In the genomic region with DNA sequence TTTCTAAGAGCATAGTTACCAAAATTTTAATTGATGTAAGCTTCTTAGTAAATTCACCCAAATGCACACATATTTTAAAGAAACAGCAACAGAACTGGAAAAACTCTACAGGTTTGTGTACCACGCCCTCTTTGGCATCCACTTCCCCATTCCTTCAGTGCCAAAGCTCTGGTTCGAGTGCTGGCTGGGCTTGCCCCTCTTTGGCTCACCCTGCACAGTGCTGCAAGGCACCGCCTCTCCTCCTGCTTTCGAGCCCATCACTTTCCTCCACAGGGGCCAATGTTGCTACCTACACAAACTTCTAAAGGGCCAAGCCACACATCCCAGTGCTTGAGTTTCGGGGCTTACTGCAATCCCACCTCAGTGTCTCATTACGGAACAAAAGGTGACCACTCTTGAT, we compare ENCODE assay signal across 12 cellular contexts. TPM values are rescaled to one million over a fixed set of nuclear protein-coding genes. Genes with fewer than 3 reads are reported as not detected.
DNase-seq lines count a peak whose midpoint lies in the region; ATAC-seq and TF ChIP-seq lines count a peak whose summit lies in the region.
"Had no signal": no experiment of that assay in that cellular context is flagged by ENCODE, and none has a peak within 500 bp of the region (broad histone marks: within the 10 kb centered on the region; RNA-seq: fewer than 3 reads in every experiment).

No MANE protein-coding gene starts in this region.

- H3K4me3 ChIP-seq in Caco-2 (ENCODE audit: low read depth, low read length) (no peak overlapping the region), body of pancreas (no peak overlapping the region)

- H3K27me3 Mint-ChIP-seq in Caco-2 (ENCODE audit: insufficient read depth, unreplicated experiment) = no peaks in the 10 kb centered on the region
- no peaks in the 10 kb centered on the region for H3K27me3 Mint-ChIP-seq in mesothelial cell of epicardium (ENCODE audit: low read depth)

- ATAC-seq in body of pancreas = no peak
- ATAC-seq in HG03095 (IDR thresholded peaks at IDR 0.05; ENCODE audit: unreplicated experiment) = no peak
- ATAC-seq: stimulated activated naive B cell treated with anti-CD40 and anti-IgM and Interleukin-4, amounts not matched to agents 10 μg/mL and 1 μg/mL and 100 μg/mL, for 72 hours had no signal

- H3K36me3 ChIP-seq in Caco-2 (ENCODE audit: control insufficient read depth, insufficient read depth, low read length) (no peaks in the 10 kb centered on the region), body of pancreas (replicated peaks in 1 of 2; ENCODE audit: insufficient read depth in 1 of 2, low read depth in 2 of 2) (no peaks in the 10 kb centered on the region)

- POLR2A ChIA-PET in Caco-2 (lab: Charles Lee) = no interaction called here

- peak in 1 of 2 experiments; percentile 11 for DNase-seq in Caco-2
- peak; percentile 18 for DNase-seq in MV-4-11 (lab: John Stamatoyannopoulos, UW)
- DNase-seq in body of pancreas = peak in 3 of 4 donors; percentile 25 to 44 (median 25)
- DNase-seq in mesothelial cell of epicardium (ENCODE audit: low spot score in 2 of 2, unreplicated experiment in 2 of 2) = no peak
- DNase-seq in NCI-H2107 (lab: John Stamatoyannopoulos, UW) = no peak
- DNase-seq in effector CD8-positive, alpha-beta T cell (lab: John Stamatoyannopoulos, UW) = no peak
- no peak for DNase-seq in NCI-H2081 treated with DMSO at 0.1 percent for 48 hours (lab: John Stamatoyannopoulos, UW)
- DNase-seq: NCI-H2171; nephron progenitor cell; stimulated activated naive B cell treated with anti-CD40 and anti-IgM and Interleukin-4, amounts not matched to agents 10 μg/mL and 1 μg/mL and 100 μg/mL, for 72 hours had no signal

- no peak for TF ChIP-seq CTCF in Caco-2 (IDR thresholded peaks at IDR 0.05; ENCODE audit: insufficient read depth in 1 of 2, low read depth in 1 of 2, low read length in 1 of 2, severe bottlenecking in 1 of 2, unreplicated experiment in 1 of 2)
- no peak for TF ChIP-seq CTCF in body of pancreas (IDR thresholded peaks at IDR 0.05)
- TF ChIP-seq CTCF in mesothelial cell of epicardium (IDR thresholded peaks at IDR 0.05; ENCODE audit: unreplicated experiment) = no peak

- 44 to 58% methylated on average over 5 to 6 of the region's 6 CpGs for WGBS in body of pancreas, 2 donors

- TF ChIP-seq POLR2A in body of pancreas (IDR thresholded peaks at IDR 0.05) = no peak

- H3K9me3 Mint-ChIP-seq in Caco-2 (ENCODE audit: unreplicated experiment) (no peaks in the 10 kb centered on the region), mesothelial cell of epicardium (no peaks in the 10 kb centered on the region)
- H3K9me3 Mint-ChIP-seq: nephron progenitor cell had no signal

- CTCF ChIA-PET in Caco-2 (lab: Charles Lee) = no interaction called here

- H3K4me1 ChIP-seq in Caco-2 = peaks cover 28% of the 10 kb centered on the region
- peaks cover 14% of the 10 kb centered on the region for H3K4me1 ChIP-seq in body of pancreas

- H3K36me3 Mint-ChIP-seq in Caco-2 (ENCODE audit: insufficient read depth, unreplicated experiment) = peaks cover 6% of the 10 kb centered on the region
- H3K36me3 Mint-ChIP-seq in mesothelial cell of epicardium = peaks cover 2% of the 10 kb centered on the region
- H3K36me3 Mint-ChIP-seq: stimulated activated naive B cell treated with anti-CD40 and anti-IgM and Interleukin-4, amounts not matched to agents 10 μg/mL and 1 μg/mL and 100 μg/mL, for 72 hours had no signal

- peaks cover 28% of the 10 kb centered on the region for H3K4me1 Mint-ChIP-seq in Caco-2 (ENCODE audit: low read depth, unreplicated experiment)
- peaks cover 26% of the 10 kb centered on the region for H3K4me1 Mint-ChIP-seq in mesothelial cell of epicardium

- no peaks in the 10 kb centered on the region for H3K9me3 ChIP-seq in Caco-2
- no peaks in the 10 kb centered on the region for H3K9me3 ChIP-seq in body of pancreas

- H3K27ac ChIP-seq in body of pancreas = no peak overlapping the region

- peak overlapping the region; percentile 23 for H3K4me3 Mint-ChIP-seq in Caco-2 (ENCODE audit: unreplicated experiment)
- H3K4me3 Mint-ChIP-seq in mesothelial cell of epicardium = no peak overlapping the region
- H3K4me3 Mint-ChIP-seq: nephron progenitor cell; stimulated activated naive B cell treated with anti-CD40 and anti-IgM and Interleukin-4, amounts not matched to agents 10 μg/mL and 1 μg/mL and 100 μg/mL, for 72 hours had no signal

- H3K27ac Mint-ChIP-seq in Caco-2 (ENCODE audit: unreplicated experiment) = peak overlapping the region; percentile 81
- H3K27ac Mint-ChIP-seq in mesothelial cell of epicardium = peak overlapping the region; percentile 91
- H3K27ac Mint-ChIP-seq: nephron progenitor cell; stimulated activated naive B cell treated with anti-CD40 and anti-IgM and Interleukin-4, amounts not matched to agents 10 μg/mL and 1 μg/mL and 100 μg/mL, for 72 hours had no signal

- BruUV-seq in Caco-2 (replicated peaks; lab: Mats Ljungman, UMichigan) = no TSS peak

- intact Hi-C loops in Caco-2 (cut with micrococcal nuclease; ENCODE audit: unreplicated experiment) (loop anchor here (2.0 kb wide), 1 partner anchor 14 kb away; no protein-coding TSS in a partner anchor), body of pancreas (cut with DNase I) (no loop called here)

- H3K27me3 ChIP-seq in Caco-2 (replicated peaks; ENCODE audit: control insufficient read depth, insufficient read depth, low read length) (no peaks in the 10 kb centered on the region), body of pancreas (no peaks in the 10 kb centered on the region)

RNA-seq across cellular contexts. Expression of gene LRP11, which starts 9.6 kb away (rescaled TPM):
- 17.7 and 18.4 TPM in 2 replicates for total RNA-seq in Caco-2 (2022)
- 10 to 100 TPM; 21.0 to 28.0 TPM for total RNA-seq in body of pancreas
- 17.2 to 17.9 TPM (median 17.8 TPM) in 3 replicates for total RNA-seq in mesothelial cell of epicardium

RNA-seq across cellular contexts. Expression of gene RAET1E, which starts 43.4 kb away (rescaled TPM):
- total RNA-seq in Caco-2 (2022) = not detected in 2 replicates
- not detected for total RNA-seq in body of pancreas
- not detected in 3 replicates for total RNA-seq in mesothelial cell of epicardium
- total RNA-seq: activated CD8-positive, alpha-beta memory T cell treated with anti-CD3 and anti-CD28 coated beads for 36 hours had no signal

Comparison
In these comparisons a context has a peak if more than half of its experiments do, and no peak if none do; other contexts are left out.
1. DNase-seq: peak in MV-4-11 (single experiment) and body of pancreas (3 of 4); none in mesothelial cell of epicardium (0 of 2), NCI-H2107 (single experiment), effector CD8-positive, alpha-beta T cell (single experiment) and NCI-H2081 treated with DMSO at 0.1 percent for 48 hours (single experiment).